ENCODE assay signal across 8 cellular contexts in the genomic region with DNA sequence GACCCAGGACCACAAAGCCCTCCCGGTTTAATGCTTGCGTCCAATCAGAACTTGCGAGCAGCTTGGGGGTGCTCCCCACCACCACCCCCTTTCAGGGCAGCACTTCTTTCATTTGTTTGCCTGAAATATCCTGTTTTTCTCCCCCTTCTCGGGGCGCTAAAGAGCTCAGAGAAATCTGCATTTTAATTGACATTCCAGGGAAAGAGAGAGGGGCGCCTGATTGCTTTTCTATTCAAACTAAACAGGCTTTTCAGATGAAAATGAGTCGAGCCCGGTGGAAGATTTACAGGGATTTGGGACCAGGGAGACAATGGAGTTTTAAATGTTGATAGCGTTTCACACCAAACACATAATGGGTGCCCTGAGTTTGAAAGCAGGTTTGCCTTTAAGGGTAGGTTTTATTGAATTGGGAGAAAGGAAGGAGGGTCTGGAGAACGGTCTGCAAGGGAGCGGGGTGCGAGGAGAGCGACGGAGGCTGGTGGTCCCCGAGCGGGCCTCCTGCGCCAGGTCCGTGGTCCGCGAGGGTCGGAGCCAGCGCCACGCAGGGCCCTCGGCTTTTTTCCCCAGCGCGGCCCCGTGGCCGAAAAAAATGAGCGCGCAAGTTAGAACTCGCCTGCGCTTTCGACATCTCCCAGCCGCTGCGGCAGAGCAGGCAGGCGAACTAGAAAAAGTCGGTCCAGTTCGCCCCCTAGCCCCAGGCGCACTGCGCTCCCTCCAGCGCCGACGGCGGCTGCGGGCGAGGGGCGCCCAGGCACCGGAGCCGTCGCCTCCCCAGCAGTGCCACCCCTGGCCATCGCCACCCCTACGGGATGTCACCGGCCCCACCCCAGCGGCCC. TPM values are rescaled to one million over a fixed set of nuclear protein-coding genes. Genes with fewer than 3 reads are reported as not detected.
DNase-seq lines count a peak whose midpoint lies in the region; ATAC-seq and TF ChIP-seq lines count a peak whose summit lies in the region.

No MANE protein-coding gene starts in this region.

- TF ChIP-seq CTCF in cardiac muscle cell (IDR thresholded peaks at IDR 0.05; ENCODE audit: low read depth, low read length) = no peak

- ATAC-seq in GM18498 (IDR thresholded peaks at IDR 0.05; ENCODE audit: unreplicated experiment) (no peak), HG02981 (IDR thresholded peaks at IDR 0.05; ENCODE audit: unreplicated experiment) (no peak)

- peak; percentile 58 for DNase-seq in D341Med (ENCODE audit: low spot score)
- peak; percentile 64 for DNase-seq in RPMI8226
- DNase-seq in cardiac muscle cell (ENCODE audit: low read depth in 1 of 2, low spot score in 1 of 2) = peak; percentile 57 to 82
- DNase-seq in occipital lobe (lab: John Stamatoyannopoulos, UW) = peak; percentile 42
- no peak for DNase-seq in posterior vena cava (ENCODE audit: low spot score)
- DNase-seq in KBM-7 = no peak

- no peaks in the 10 kb centered on the region for H3K36me3 ChIP-seq in cardiac muscle cell

- peaks cover 37% of the 10 kb centered on the region for H3K4me1 ChIP-seq in cardiac muscle cell (ENCODE audit: low read depth)

- in situ Hi-C loops in KBM-7 (cut with MboI; ENCODE audit: low pct_unique_long_range_greater_than_20kb, low sequenced_read_pairs) = no loop called here

- no peaks in the 10 kb centered on the region for H3K27me3 ChIP-seq in cardiac muscle cell

- no peaks in the 10 kb centered on the region for H3K9me3 ChIP-seq in cardiac muscle cell (ENCODE audit: low read depth)

- intact Hi-C loops in posterior vena cava (cut with DNase I) = loop anchor here in 1 of 2 donors (10.0 kb wide), 1 partner anchor 142 kb away; no protein-coding TSS in a partner anchor

- peak overlapping the region; percentile 79 for H3K27ac ChIP-seq in cardiac muscle cell

- peak overlapping the region; percentile 50 for H3K4me3 ChIP-seq in cardiac muscle cell

RNA-seq across cellular contexts. Expression of a gene that starts 1.4 kb away (rescaled TPM):
- total RNA-seq in cardiac muscle cell (47.1 and 50.6 TPM in 2 replicates), occipital lobe (71.9 TPM), posterior vena cava (10 to 100 TPM; 16.4 to 17.7 TPM)
- polyA plus RNA-seq in cardiac muscle cell = 47.5 and 51.3 TPM in 2 replicates

Comparison
In these comparisons a context has a peak if more than half of its experiments do, and no peak if none do; other contexts are left out.
1. DNase-seq: peak in D341Med (single experiment), RPMI8226 (single experiment), cardiac muscle cell (2 of 2) and occipital lobe (single experiment); none in posterior vena cava (single experiment) and KBM-7 (single experiment).